In the genomic region with DNA sequence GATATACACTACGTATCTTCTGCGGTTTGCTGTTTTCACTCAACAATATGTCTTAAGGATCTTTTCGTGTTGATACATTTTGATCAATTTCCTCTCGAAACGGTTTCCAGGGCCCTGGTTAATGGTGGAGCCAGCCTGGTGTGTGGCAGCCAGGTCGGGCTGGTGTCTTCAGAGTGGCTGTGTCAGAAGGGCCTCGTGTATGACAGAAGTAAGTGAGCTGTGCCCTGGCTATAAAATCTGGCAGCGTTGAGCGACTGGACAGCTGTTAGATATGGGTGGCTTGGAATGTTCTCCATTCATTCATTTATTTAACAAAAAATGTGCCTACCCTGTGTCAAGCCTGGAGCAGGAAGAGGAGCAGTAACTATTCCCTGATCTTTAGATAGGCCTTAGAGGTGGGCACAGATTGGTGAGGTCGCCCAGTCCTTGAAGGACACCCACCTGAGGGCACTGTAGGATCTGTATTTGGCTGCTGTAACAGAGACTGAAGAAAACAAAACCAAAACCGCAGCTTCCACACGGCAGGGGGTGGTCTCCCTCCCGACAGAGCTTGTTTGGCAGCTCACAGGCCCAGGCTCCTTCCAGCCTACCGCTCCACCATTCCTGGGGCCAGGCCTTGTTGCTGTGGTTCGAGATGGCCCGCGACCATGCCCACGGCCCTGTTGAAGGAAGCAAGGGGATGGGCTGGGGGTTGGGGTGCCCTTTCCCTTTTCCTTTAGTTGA, we compare ENCODE assay signal across 18 cellular contexts. TPM values are rescaled to one million over a fixed set of nuclear protein-coding genes. Genes with fewer than 3 reads are reported as not detected.
DNase-seq lines count a peak whose midpoint lies in the region; ATAC-seq and TF ChIP-seq lines count a peak whose summit lies in the region.
"Had no signal": no experiment of that assay in that cellular context is flagged by ENCODE, and none has a peak within 500 bp of the region (broad histone marks: within the 10 kb centered on the region; RNA-seq: fewer than 3 reads in every experiment).

No MANE protein-coding gene starts in this region.

- no peak overlapping the region for H3K4me2 ChIP-seq in GM23338

- H2AFZ ChIP-seq in GM23338 = no peak overlapping the region

- H4K20me1 ChIP-seq in GM23338 (replicated peaks; ENCODE audit: insufficient read depth) = no peaks in the 10 kb centered on the region

- no peak overlapping the region for H3K27ac ChIP-seq in GM23338 (ENCODE audit: low read depth)
- no peak overlapping the region for H3K27ac ChIP-seq in SJCRH30
- H3K27ac ChIP-seq: SK-N-MC, skin epidermis, upper lobe of left lung had no signal

- no peaks in the 10 kb centered on the region for H3K27me3 ChIP-seq in GM23338 (ENCODE audit: insufficient read depth)
- H3K27me3 ChIP-seq in SJCRH30 = no peaks in the 10 kb centered on the region
- H3K27me3 ChIP-seq: upper lobe of left lung had no signal

- peaks cover 12% of the 10 kb centered on the region for H3K27me3 Mint-ChIP-seq in GM23338 (ENCODE audit: insufficient read depth, low read depth, poor library complexity)
- H3K27me3 Mint-ChIP-seq: CD4-positive, alpha-beta memory T cell had no signal

- peaks cover 13% of the 10 kb centered on the region for H3K4me1 Mint-ChIP-seq in GM23338

- ATAC-seq in GM23338 = peak; percentile 73
- ATAC-seq in GM18519 (IDR thresholded peaks at IDR 0.05; ENCODE audit: low FRiP score, unreplicated experiment) = no peak
- ATAC-seq in GM21619 (IDR thresholded peaks at IDR 0.05; ENCODE audit: unreplicated experiment) = no peak
- ATAC-seq: left cardiac atrium had no signal

- H3K36me3 ChIP-seq in GM23338 (ENCODE audit: insufficient read depth) = no peaks in the 10 kb centered on the region
- no peaks in the 10 kb centered on the region for H3K36me3 ChIP-seq in SJCRH30

- TF ChIP-seq CTCF in GM23338 (conservative IDR thresholded peaks at IDR 0.05; ENCODE audit: low read depth in 2 of 2) = peak in 1 of 2 experiments; percentile 34; a peak in 2 of 4 replicates

- no peaks in the 10 kb centered on the region for H3K79me2 ChIP-seq in GM23338 (replicated peaks; ENCODE audit: insufficient read depth)

- H3K4me1 ChIP-seq in GM23338 (ENCODE audit: insufficient read depth) = no peaks in the 10 kb centered on the region
- H3K4me1 ChIP-seq in SJCRH30 = no peaks in the 10 kb centered on the region
- H3K4me1 ChIP-seq: upper lobe of left lung had no signal

- DNase-seq in D341Med (ENCODE audit: low spot score) (peak; percentile 33), GM23338 (ENCODE audit: low spot score) (peak; percentile 52), SJCRH30 (peak; percentile 35 to 53), iPS-NIHi11 (ENCODE audit: low spot score) (peak; percentile 67), NCI-H2081 treated with DMSO at 0.1 percent for 48 hours (lab: John Stamatoyannopoulos, UW) (no peak), DMS153 (lab: John Stamatoyannopoulos, UW) (no peak)
- DNase-seq: activated CD4-positive, alpha-beta T cell treated with anti-CD3 and anti-CD28 coated beads, Interleukin-2, amount 50 U/mL, for 1 hour; CD4-positive, alpha-beta memory T cell; effector CD4-positive, alpha-beta T cell; GF-D8; left cardiac atrium; NCI-H1436 treated with DMSO at 0.1 percent for 48 hours; NCI-H526 treated with DMSO at 0.1 percent for 48 hours; upper lobe of left lung had no signal

- peaks cover 2% of the 10 kb centered on the region; the same call in 2 of the 3 replicates for H3K36me3 Mint-ChIP-seq in GM23338 (ENCODE audit: low read depth)

- H3F3A ChIP-seq in GM23338 (replicated peaks; ENCODE audit: low read depth) = no peaks in the 10 kb centered on the region

- no peaks in the 10 kb centered on the region for H3K9me3 ChIP-seq in SJCRH30 (replicated peaks)
- H3K9me3 ChIP-seq: upper lobe of left lung had no signal

- H3K27ac Mint-ChIP-seq in GM23338 = no peak overlapping the region
- H3K27ac Mint-ChIP-seq: CD4-positive, alpha-beta memory T cell had no signal

- no peaks in the 10 kb centered on the region for H3K9me2 ChIP-seq in GM23338 (ENCODE audit: insufficient read depth)

- no peak overlapping the region for H3K4me3 ChIP-seq in GM23338
- no peak overlapping the region for H3K4me3 ChIP-seq in SJCRH30
- H3K4me3 ChIP-seq: SK-N-MC, skin epidermis, upper lobe of left lung had no signal

- H3K9me3 Mint-ChIP-seq in GM23338 = no peaks in the 10 kb centered on the region
- H3K9me3 Mint-ChIP-seq: CD4-positive, alpha-beta memory T cell had no signal

- no peak overlapping the region for H3K4me3 Mint-ChIP-seq in GM23338

TF ChIP-seq in GM23338, 12 proteins besides CTCF, POLR2A, EP300 and RAD21:
- TF ChIP-seq NANOG (IDR thresholded peaks at IDR 0.05; ENCODE audit: borderline replicate concordance) (no peak), CREB1 (CRISPR knock-in tag; IDR thresholded peaks at IDR 0.05; ENCODE audit: low read depth) (no peak), POLR2AphosphoS5 (IDR thresholded peaks at IDR 0.05; ENCODE audit: low read depth) (no peak), EZH2phosphoT487 (IDR thresholded peaks at IDR 0.05; ENCODE audit: unreplicated experiment) (no peak)

RNA-seq across cellular contexts. Expression of a gene that starts 30.3 kb away (rescaled TPM):
- total RNA-seq in GM23338 (2014; rRNA removed; shearing (Covaris generic)) = 8.6 and 9.0 TPM in 2 replicates
- polyA plus RNA-seq in GM23338 (2016; fragmentation: Nextera tagmentation; extraction: Ambion mirVana) = 2.1 and 2.6 TPM in 2 replicates
- 10.8 and 11.9 TPM in 2 replicates for total RNA-seq in SJCRH30 (2014; rRNA removed; shearing (Covaris generic))

RNA-seq across cellular contexts. Expression of a gene that starts 52.8 kb away (rescaled TPM):
- total RNA-seq in GM23338 (2014; rRNA removed; shearing (Covaris generic)) = 18.0 and 18.9 TPM in 2 replicates
- 8.9 and 10.8 TPM in 2 replicates for polyA plus RNA-seq in GM23338 (2016; fragmentation: Nextera tagmentation; extraction: Ambion mirVana)
- 10.0 and 11.5 TPM in 2 replicates for total RNA-seq in SJCRH30 (2014; rRNA removed; shearing (Covaris generic))

Comparison
In these comparisons a context has a peak if more than half of its experiments do, and no peak if none do; other contexts are left out.
1. DNase-seq: peak in D341Med (single experiment), GM23338 (single experiment), SJCRH30 (2 of 2) and iPS-NIHi11 (single experiment); none in NCI-H2081 treated with DMSO at 0.1 percent for 48 hours (single experiment) and DMS153 (single experiment).